ENCODE assay signal across 12 cellular contexts in genomic region chr1:66258404-66259105, GRCh38.
DNase-seq lines count a peak whose midpoint lies in the region; ATAC-seq, FAIRE-seq and TF ChIP-seq lines count a peak whose summit lies in the region.
"Had no signal": no experiment of that assay in that cellular context is flagged by ENCODE, and none has a peak within 500 bp of the region (broad histone marks: within the 10 kb centered on the region; RNA-seq: fewer than 3 reads in every experiment).

No MANE protein-coding gene starts in this region.

- H3K9me3 Mint-ChIP-seq in activated naive CD8-positive, alpha-beta T cell treated with anti-CD3 and anti-CD28 coated beads, Interleukin-2, amount 10 ng/mL, durations not matched to agents 7 days and 5 days, result peaks cover 2% of the 10 kb centered on the region
- H3K9me3 Mint-ChIP-seq: endodermal cell had no signal

- H3K4me2 ChIP-seq in A549 (peak overlapping the region; percentile 56), trophoblast cell (ENCODE audit: low read length) (no peak overlapping the region)

- 21% methylated on average over 4 of the region's 4 CpGs for WGBS in A549 (ENCODE audit: missing lambda C conversion rate)
- no CpG with 5 or more reads among the region's 4 CpGs for WGBS in trophoblast cell (ENCODE audit: extremely low coverage, insufficient coverage, insufficient read length)

- no peaks in the 10 kb centered on the region for H3K36me3 ChIP-seq in trophoblast cell (ENCODE audit: control insufficient read depth in 1 of 2, insufficient read depth in 2 of 2, low read length in 2 of 2)
- no peaks in the 10 kb centered on the region for H3K36me3 ChIP-seq in Peyer's patch

- no peak overlapping the region for H3K4ac ChIP-seq in trophoblast cell (ENCODE audit: low read depth, low read length)

- H3K27ac Mint-ChIP-seq in activated naive CD8-positive, alpha-beta T cell treated with anti-CD3 and anti-CD28 coated beads, Interleukin-2, amount 10 ng/mL, durations not matched to agents 7 days and 5 days, result no peak overlapping the region
- H3K27ac Mint-ChIP-seq: endodermal cell had no signal

- TF ChIP-seq POLR2A in A549 (IDR thresholded peaks at IDR 0.05; ENCODE audit: low read length) (no peak), Peyer's patch (IDR thresholded peaks at IDR 0.05) (no peak)

- no peak overlapping the region for H2BK5ac ChIP-seq in trophoblast cell (ENCODE audit: low read depth, low read length, poor library complexity)

- peak in 1 of 2 experiments; percentile 52 for DNase-seq in A549 (ENCODE audit: low read depth in 1 of 2, low spot score in 1 of 2)
- no peak for DNase-seq in activated naive CD8-positive, alpha-beta T cell treated with anti-CD3 and anti-CD28 coated beads, Interleukin-2, amount 10 ng/mL, durations not matched to agents 7 days and 5 days
- no peak for DNase-seq in NCI-H1694 treated with DMSO at 0.1 percent for 48 hours (lab: John Stamatoyannopoulos, UW)
- DNase-seq in NCI-H510A treated with DMSO at 0.1 percent for 48 hours (lab: John Stamatoyannopoulos, UW), result no peak
- DNase-seq in trophoblast cell, result no peak
- DNase-seq in Peyer's patch, result no peak
- DNase-seq: endodermal cell, NCI-H2107, retina had no signal

- POLR2A ChIA-PET in A549 (lab: Yijun Ruan, JAX), result interaction anchor here (1.3 kb wide), 1 partner anchor 73 kb away, joined by 4 read pairs; no protein-coding TSS in a partner anchor
- POLR2A ChIA-PET in activated naive CD8-positive, alpha-beta T cell treated with anti-CD3 and anti-CD28 coated beads, Interleukin-2, amount 10 ng/mL, durations not matched to agents 7 days and 5 days (lab: Charles Lee), result interaction anchor here (1.7 kb wide), 1 partner anchor 187 kb away, joined by 8 read pairs; no protein-coding TSS in a partner anchor

- H3K4me1 ChIP-seq in A549 (peaks cover 77% of the 10 kb centered on the region), trophoblast cell (ENCODE audit: control insufficient read depth in 1 of 2, insufficient read depth in 2 of 2, low read length in 2 of 2) (peaks cover 0 to 8% of the 10 kb centered on the region in 2 experiments), Peyer's patch (no peaks in the 10 kb centered on the region)

- H4K8ac ChIP-seq in trophoblast cell (ENCODE audit: low read depth, low read length), result no peak overlapping the region

- H3K4me3 Mint-ChIP-seq in activated naive CD8-positive, alpha-beta T cell treated with anti-CD3 and anti-CD28 coated beads, Interleukin-2, amount 10 ng/mL, durations not matched to agents 7 days and 5 days, result no peak overlapping the region
- H3K4me3 Mint-ChIP-seq: endodermal cell had no signal

- no peak overlapping the region for H2AFZ ChIP-seq in trophoblast cell (ENCODE audit: insufficient read depth, low read length, poor library complexity)

- no peaks in the 10 kb centered on the region for H3K9me3 ChIP-seq in A549
- no peaks in the 10 kb centered on the region for H3K9me3 ChIP-seq in trophoblast cell (ENCODE audit: insufficient read depth, low read depth, low read length)
- no peaks in the 10 kb centered on the region for H3K9me3 ChIP-seq in Peyer's patch

- no peaks in the 10 kb centered on the region for H3K79me2 ChIP-seq in trophoblast cell (ENCODE audit: control insufficient read depth, insufficient read depth, low read length, poor library complexity)

- H3K14ac ChIP-seq in trophoblast cell (ENCODE audit: low read length), result no peak overlapping the region

- peaks cover 44% of the 10 kb centered on the region for H3K4me1 Mint-ChIP-seq in activated naive CD8-positive, alpha-beta T cell treated with anti-CD3 and anti-CD28 coated beads, Interleukin-2, amount 10 ng/mL, durations not matched to agents 7 days and 5 days

- H3K4me3 ChIP-seq in A549 (no peak overlapping the region), trophoblast cell (ENCODE audit: low read depth, low read length) (no peak overlapping the region), Peyer's patch (no peak overlapping the region)

- CTCF ChIA-PET in A549 (lab: Yijun Ruan, JAX), result interaction anchor here (1.0 to 15.1 kb wide), 4 partner anchors 12 to 245 kb away, joined by 3 to 175 read pairs (median 12); no protein-coding TSS in a partner anchor

- H2BK12ac ChIP-seq in trophoblast cell (ENCODE audit: low read length), result no peak overlapping the region

- no peak overlapping the region for H2AK5ac ChIP-seq in trophoblast cell (ENCODE audit: low read length)

- ATAC-seq in A549, result peak; percentile 63 to 65; a peak in 5 of 6 replicates
- ATAC-seq in GM19351 (IDR thresholded peaks at IDR 0.05; ENCODE audit: unreplicated experiment), result peak; percentile 84
- ATAC-seq in HG03045 (IDR thresholded peaks at IDR 0.05; ENCODE audit: unreplicated experiment), result peak; percentile 82
- peak; percentile 31 for ATAC-seq in activated naive CD8-positive, alpha-beta T cell treated with anti-CD3 and anti-CD28 coated beads, Interleukin-2, amount 10 ng/mL, durations not matched to agents 7 days and 5 days (ENCODE audit: low read depth)

- H3K27ac ChIP-seq in A549 (peak overlapping the region; percentile 81 to 95), trophoblast cell (ENCODE audit: low read depth, low read length) (no peak overlapping the region), Peyer's patch (no peak overlapping the region)

- H3K9ac ChIP-seq in trophoblast cell (ENCODE audit: low read length), result no peak overlapping the region

- H3K36me3 Mint-ChIP-seq in activated naive CD8-positive, alpha-beta T cell treated with anti-CD3 and anti-CD28 coated beads, Interleukin-2, amount 10 ng/mL, durations not matched to agents 7 days and 5 days, result peaks cover 9% of the 10 kb centered on the region

- H4K91ac ChIP-seq in trophoblast cell (ENCODE audit: low read depth, low read length), result no peak overlapping the region

- no peak for FAIRE-seq in A549 (lab: Jason Lieb, UNC)
- FAIRE-seq: islet of Langerhans had no signal

- H3K79me1 ChIP-seq in trophoblast cell (ENCODE audit: low read length), result peaks cover 11% of the 10 kb centered on the region

- H3K27me3 ChIP-seq in trophoblast cell (ENCODE audit: insufficient read depth, low read length), result no peaks in the 10 kb centered on the region
- H3K27me3 ChIP-seq in Peyer's patch, result no peaks in the 10 kb centered on the region

- H3K23ac ChIP-seq in trophoblast cell (ENCODE audit: low read length), result no peak overlapping the region

- no peak overlapping the region for H3K18ac ChIP-seq in trophoblast cell (ENCODE audit: low read length)

- H4K12ac ChIP-seq in trophoblast cell (ENCODE audit: low read depth, low read length), result no peak overlapping the region

- TF ChIP-seq RAD21 in A549 (conservative IDR thresholded peaks at IDR 0.05 in 1 of 2, IDR thresholded peaks at IDR 0.05 in 1 of 2), result no peak

- no peak overlapping the region for H2BK120ac ChIP-seq in trophoblast cell (ENCODE audit: insufficient read depth, low read length, poor library complexity)

- 0 out of 5 replicates have a peak, but pooled peaks of 1 of the 2 experiments have one; percentile 8 for TF ChIP-seq EP300 in A549 (IDR thresholded peaks at IDR 0.05)

- H3K27me3 Mint-ChIP-seq in activated naive CD8-positive, alpha-beta T cell treated with anti-CD3 and anti-CD28 coated beads, Interleukin-2, amount 10 ng/mL, durations not matched to agents 7 days and 5 days, result no peaks in the 10 kb centered on the region

- TF ChIP-seq CTCF in A549 (IDR thresholded peaks at IDR 0.05) (no peak), Peyer's patch (IDR thresholded peaks at IDR 0.05) (no peak)

TF ChIP-seq in A549, 52 proteins besides CTCF, POLR2A, EP300 and RAD21:
- TF ChIP-seq ZNF302 (CRISPR knock-in tag; IDR thresholded peaks at IDR 0.05) (no peak), MAX (IDR thresholded peaks at IDR 0.05) (no peak), BHLHE40 (IDR thresholded peaks at IDR 0.05; ENCODE audit: low read depth, low read length) (no peak), FOSL2 (IDR thresholded peaks at IDR 0.05) (no peak), FOSL2 (CRISPR knock-in tag; IDR thresholded peaks at IDR 0.05) (peak; percentile 50; the same call in 1 of the 2 replicates), NPAS2 (CRISPR knock-in tag; IDR thresholded peaks at IDR 0.05; ENCODE audit: borderline replicate concordance) (no peak)

Comparison
In these comparisons a context has a peak if more than half of its experiments do, and no peak if none do; other contexts are left out.
1. ATAC-seq: peak in every context shown above with its lines; median percentile 84 in GM19351; 82 in HG03045; 64 in A549; 31 in activated naive CD8-positive, alpha-beta T cell treated with anti-CD3 and anti-CD28 coated beads, Interleukin-2, amount 10 ng/mL, durations not matched to agents 7 days and 5 days.
2. H3K27ac ChIP-seq: peak in A549 (2 of 2); none in trophoblast cell (single experiment) and Peyer's patch (0 of 4).